8 cellular contexts compared by ENCODE assay signal in the genomic region with DNA sequence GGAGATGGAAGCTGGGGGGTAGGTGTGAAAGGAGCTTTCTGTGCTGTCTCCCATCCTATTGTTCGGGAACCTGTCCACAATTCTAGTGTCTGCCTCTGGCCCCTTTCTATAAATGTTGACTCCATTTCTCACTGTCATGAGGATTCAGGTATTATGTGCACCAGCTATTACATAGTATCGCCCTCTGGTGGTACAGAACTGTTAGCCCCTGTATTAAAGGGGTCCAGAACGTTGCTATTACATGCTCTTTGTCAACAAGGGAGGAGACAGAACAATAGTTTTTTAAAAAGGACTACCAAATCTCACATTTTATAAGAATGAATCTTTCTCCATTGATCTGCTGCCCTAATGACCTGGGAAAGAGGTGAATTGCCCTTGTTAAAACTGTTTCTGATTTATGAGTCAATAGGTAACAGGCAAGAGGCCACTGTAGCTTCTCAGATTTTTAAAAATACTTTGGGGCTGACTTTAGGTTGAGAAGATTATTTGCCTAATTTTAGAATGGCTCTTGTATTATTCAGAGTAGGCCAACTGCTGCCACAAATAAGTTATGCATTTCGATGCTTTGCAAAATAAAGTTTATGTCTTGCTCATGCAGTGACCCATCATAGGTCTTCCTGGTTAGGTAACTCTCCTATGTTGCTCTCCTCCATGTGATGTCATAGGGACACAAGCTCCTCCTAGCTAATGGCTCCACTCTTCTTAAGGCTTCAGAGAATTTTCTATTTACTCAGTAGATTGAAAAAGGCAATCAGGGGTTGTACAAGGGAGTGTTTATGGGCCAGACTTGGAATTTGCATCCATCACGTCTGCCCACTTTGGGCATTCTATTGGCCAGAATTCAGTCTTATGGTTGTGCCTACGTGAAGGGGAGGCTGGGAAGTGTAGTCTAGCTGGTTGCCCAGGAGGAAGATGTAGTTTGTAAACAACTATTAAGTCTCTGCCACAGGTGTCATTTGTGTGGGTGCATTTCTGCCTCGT. TPM values are rescaled to one million over a fixed set of nuclear protein-coding genes. Genes with fewer than 3 reads are reported as not detected.
DNase-seq lines count a peak whose midpoint lies in the region; ATAC-seq and TF ChIP-seq lines count a peak whose summit lies in the region.

No MANE protein-coding gene starts in this region.

- H3K9me3 ChIP-seq in Caco-2 (peaks cover 10% of the 10 kb centered on the region; the same call in 1 of the 2 replicates), adrenal gland (replicated peaks in 1 of 3) (no peaks in the 10 kb centered on the region), tibial artery (peaks cover 0 to 9% (median 2%) of the 10 kb centered on the region in 3 donors)

- H3K4me1 Mint-ChIP-seq in Caco-2 (ENCODE audit: low read depth, unreplicated experiment), result peaks cover 15% of the 10 kb centered on the region

- CTCF ChIA-PET in Caco-2 (lab: Charles Lee), result interaction anchor here (0.6 to 1.5 kb wide), 8 partner anchors 9 to 326 kb away, joined by 3 to 5 read pairs (median 4); partner anchors contain the start of gene MACROH2A1

- no peak overlapping the region for H3K4me3 Mint-ChIP-seq in Caco-2 (ENCODE audit: unreplicated experiment)

- 43 to 64% (median 54%) methylated on average over 7 of the region's 7 CpGs for WGBS in adrenal gland, 4 donors

- H3K27ac Mint-ChIP-seq in Caco-2 (ENCODE audit: unreplicated experiment), result no peak overlapping the region

- H3K4me1 ChIP-seq in Caco-2, result peaks cover 25% of the 10 kb centered on the region
- H3K4me1 ChIP-seq in adrenal gland (replicated peaks in 1 of 2), result no peaks in the 10 kb centered on the region
- H3K4me1 ChIP-seq in tibial artery, result peaks cover 0 to 4% (median 0%) of the 10 kb centered on the region in 4 donors

- H3K9me3 Mint-ChIP-seq in Caco-2 (ENCODE audit: unreplicated experiment), result peaks cover 14% of the 10 kb centered on the region

- BruUV-seq in Caco-2 (replicated peaks; lab: Mats Ljungman, UMichigan), result no TSS peak

- H3K27me3 Mint-ChIP-seq in Caco-2 (ENCODE audit: insufficient read depth, unreplicated experiment), result no peaks in the 10 kb centered on the region

- H3K36me3 ChIP-seq in Caco-2 (ENCODE audit: control insufficient read depth, insufficient read depth, low read length) (no peaks in the 10 kb centered on the region), adrenal gland (replicated peaks in 1 of 2) (no peaks in the 10 kb centered on the region), tibial artery (no peaks in the 10 kb centered on the region)

- TF ChIP-seq CTCF in Caco-2 (IDR thresholded peaks at IDR 0.05; ENCODE audit: insufficient read depth in 1 of 2, low read depth in 1 of 2, low read length in 1 of 2, severe bottlenecking in 1 of 2, unreplicated experiment in 1 of 2), result peak; percentile 55 to 82
- TF ChIP-seq CTCF in adrenal gland (IDR thresholded peaks at IDR 0.05), result peak; percentile 23 to 56 (median 48)
- TF ChIP-seq CTCF in tibial artery (IDR thresholded peaks at IDR 0.05), result peak in 1 of 2 experiments; percentile 14

- H3K4me3 ChIP-seq in Caco-2 (ENCODE audit: low read depth, low read length), result no peak overlapping the region
- no peak overlapping the region for H3K4me3 ChIP-seq in adrenal gland
- no peak overlapping the region for H3K4me3 ChIP-seq in tibial artery

- no peak overlapping the region for H3K27ac ChIP-seq in adrenal gland
- H3K27ac ChIP-seq in tibial artery, result no peak overlapping the region

- ATAC-seq in GM18861 (IDR thresholded peaks at IDR 0.05; ENCODE audit: unreplicated experiment), result peak; percentile 84
- ATAC-seq in HG03060 (IDR thresholded peaks at IDR 0.05; ENCODE audit: low read depth, unreplicated experiment), result peak; percentile 82
- no peak for ATAC-seq in HG03095 (IDR thresholded peaks at IDR 0.05; ENCODE audit: unreplicated experiment)

- no peak for TF ChIP-seq POLR2A in adrenal gland (IDR thresholded peaks at IDR 0.05)

- peaks cover 5% of the 10 kb centered on the region for H3K36me3 Mint-ChIP-seq in Caco-2 (ENCODE audit: insufficient read depth, unreplicated experiment)

- intact Hi-C loops in Caco-2 (cut with micrococcal nuclease; ENCODE audit: unreplicated experiment), result loop anchor here (2.0 to 5.0 kb wide), 2 partner anchors 50 to 84 kb away; no protein-coding TSS in a partner anchor
- intact Hi-C loops in adrenal gland (cut with DNase I), result no loop called here
- intact Hi-C loops in tibial artery (cut with DNase I; ENCODE audit: low total_unique reads), result no loop called here

- H3K27me3 ChIP-seq in Caco-2 (replicated peaks; ENCODE audit: control insufficient read depth, insufficient read depth, low read length) (no peaks in the 10 kb centered on the region), adrenal gland (no peaks in the 10 kb centered on the region), tibial artery (no peaks in the 10 kb centered on the region)

- DNase-seq in Caco-2 (peak in 1 of 2 experiments; percentile 58), NCI-H345 (lab: John Stamatoyannopoulos, UW) (peak; percentile 58), adrenal gland (peak in 1 of 7 donors; percentile 29), iris pigment epithelial cell (ENCODE audit: low read depth) (peak; percentile 65), tibial artery (no peak)

- POLR2A ChIA-PET in Caco-2 (lab: Charles Lee), result no interaction called here

RNA-seq across cellular contexts. Expression of gene DCANP1, which starts 20.8 kb away (rescaled TPM):
- total RNA-seq in Caco-2 (2022) (not detected in 2 replicates), adrenal gland (not detected)
- under 1 TPM in 1 of 3 donors, not detected in 2; 0.08 TPM for polyA plus RNA-seq in adrenal gland

RNA-seq across cellular contexts. Expression of gene TIFAB, which starts 25.8 kb away (rescaled TPM):
- total RNA-seq in Caco-2 (2022) (not detected in 2 replicates), adrenal gland (not detected)
- under 1 TPM in 1 of 3 donors, not detected in 2; 0.08 TPM for polyA plus RNA-seq in adrenal gland

RNA-seq across cellular contexts. Expression of gene MACROH2A1, which starts 27.4 kb away (rescaled TPM):
- total RNA-seq in Caco-2 (2022) (236 and 269 TPM in 2 replicates), adrenal gland (100 to 1,000 TPM in 7 of 8 donors, 10 to 100 TPM in 1; 92.4 to 241 (median 144) TPM)
- 100 to 1,000 TPM in 2 of 3 donors, 10 to 100 TPM in 1; 77.2 to 177 (median 101) TPM for polyA plus RNA-seq in adrenal gland

Comparison
In these comparisons a context has a peak if more than half of its experiments do, and no peak if none do; other contexts are left out.
1. DNase-seq: peak in NCI-H345 (single experiment) and iris pigment epithelial cell (single experiment); none in tibial artery (0 of 2).